Comparison of ENCODE assay signal across 8 cellular contexts in the genomic region with DNA sequence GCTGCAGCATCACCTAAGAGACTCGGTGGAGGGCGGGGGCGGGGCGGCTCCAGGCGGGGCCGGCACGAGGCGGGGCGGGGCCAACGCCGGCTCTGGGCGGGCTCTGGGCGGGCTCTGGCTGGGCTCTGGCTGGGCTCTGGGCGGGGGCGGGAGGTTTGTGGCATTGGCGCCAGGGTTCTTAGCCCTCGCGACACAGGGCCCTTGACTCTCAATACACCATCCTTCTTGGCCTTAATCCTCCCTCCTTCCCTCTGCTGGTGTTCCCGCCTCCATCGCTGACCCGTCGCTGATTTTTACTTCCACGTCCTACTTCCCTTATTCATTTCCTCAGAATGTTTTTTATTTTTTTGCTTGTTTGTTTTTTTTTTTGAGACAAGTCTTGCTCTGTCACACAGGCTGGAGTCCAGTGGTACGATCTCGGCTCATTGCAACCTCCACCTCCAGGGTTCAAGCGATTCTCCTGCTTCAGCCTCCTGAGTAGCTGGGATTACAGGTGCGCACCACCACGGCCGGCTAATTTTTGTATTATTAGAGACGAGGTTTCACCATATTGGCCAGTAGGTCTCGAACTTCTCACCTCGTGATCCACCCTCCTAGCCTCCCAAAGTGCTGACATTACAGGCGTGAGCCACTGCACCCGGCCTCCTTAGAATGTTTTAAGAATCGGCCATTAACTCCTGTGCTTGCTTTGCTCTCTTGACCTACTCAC. TPM values are rescaled to one million over a fixed set of nuclear protein-coding genes. Genes with fewer than 3 reads are reported as not detected.
DNase-seq lines count a peak whose midpoint lies in the region; ATAC-seq lines count a peak whose summit lies in the region.

A gene with protein sequence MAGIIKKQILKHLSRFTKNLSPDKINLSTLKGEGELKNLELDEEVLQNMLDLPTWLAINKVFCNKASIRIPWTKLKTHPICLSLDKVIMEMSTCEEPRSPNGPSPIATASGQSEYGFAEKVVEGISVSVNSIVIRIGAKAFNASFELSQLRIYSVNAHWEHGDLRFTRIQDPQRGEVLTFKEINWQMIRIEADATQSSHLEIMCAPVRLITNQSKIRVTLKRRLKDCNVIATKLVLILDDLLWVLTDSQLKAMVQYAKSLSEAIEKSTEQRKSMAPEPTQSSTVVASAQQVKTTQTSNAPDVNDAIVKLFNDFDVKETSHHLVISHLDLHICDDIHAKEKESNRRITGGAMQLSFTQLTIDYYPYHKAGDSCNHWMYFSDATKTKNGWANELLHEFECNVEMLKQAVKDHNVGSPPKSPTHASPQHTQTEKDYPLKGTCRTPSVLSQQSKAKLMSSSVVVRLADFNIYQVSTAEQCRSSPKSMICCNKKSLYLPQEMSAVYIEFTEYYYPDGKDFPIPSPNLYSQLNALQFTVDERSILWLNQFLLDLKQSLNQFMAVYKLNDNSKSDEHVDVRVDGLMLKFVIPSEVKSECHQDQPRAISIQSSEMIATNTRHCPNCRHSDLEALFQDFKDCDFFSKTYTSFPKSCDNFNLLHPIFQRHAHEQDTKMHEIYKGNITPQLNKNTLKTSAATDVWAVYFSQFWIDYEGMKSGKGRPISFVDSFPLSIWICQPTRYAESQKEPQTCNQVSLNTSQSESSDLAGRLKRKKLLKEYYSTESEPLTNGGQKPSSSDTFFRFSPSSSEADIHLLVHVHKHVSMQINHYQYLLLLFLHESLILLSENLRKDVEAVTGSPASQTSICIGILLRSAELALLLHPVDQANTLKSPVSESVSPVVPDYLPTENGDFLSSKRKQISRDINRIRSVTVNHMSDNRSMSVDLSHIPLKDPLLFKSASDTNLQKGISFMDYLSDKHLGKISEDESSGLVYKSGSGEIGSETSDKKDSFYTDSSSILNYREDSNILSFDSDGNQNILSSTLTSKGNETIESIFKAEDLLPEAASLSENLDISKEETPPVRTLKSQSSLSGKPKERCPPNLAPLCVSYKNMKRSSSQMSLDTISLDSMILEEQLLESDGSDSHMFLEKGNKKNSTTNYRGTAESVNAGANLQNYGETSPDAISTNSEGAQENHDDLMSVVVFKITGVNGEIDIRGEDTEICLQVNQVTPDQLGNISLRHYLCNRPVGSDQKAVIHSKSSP (N-terminal part only) (minus strand): TSS at position 24 of the 709 bp plus-strand sequence. CDS start 239 bp downstream, outside the sequence.

- intact Hi-C loops in left colon (cut with DNase I, micrococcal nuclease) = loop anchor here in 1 of 2 donors (5.0 kb wide), 1 partner anchor 59 kb away; the partner anchor contains the start of gene ACTR6

- DNase-seq in AML-193 (lab: John Stamatoyannopoulos, UW) (peak; percentile 64 to 71), NCI-H524 treated with DMSO at 0.1 percent for 48 hours (lab: John Stamatoyannopoulos, UW) (peak; percentile 41), left colon (peak; percentile 89 to 95)
- DNase-seq in activated CD4-positive, alpha-beta T cell treated with anti-CD3 and anti-CD28 coated beads for 48 hours = peak; percentile 95
- DNase-seq in stimulated activated CD4-positive, alpha-beta T cell treated with anti-CD3 and anti-CD28 coated beads, Interleukin-1b, Interleukin-23, amount 100 ng/mL, for 4 hours (ENCODE audit: low read depth in 2 of 2) = peak; percentile 89 to 97

- H3K27ac ChIP-seq in cingulate gyrus (ENCODE audit: low read depth, low read length) = peak within 1 kb of the TSS; percentile 93

- ATAC-seq in GM19324 (IDR thresholded peaks at IDR 0.05; ENCODE audit: low FRiP score, unreplicated experiment) (peak; percentile 75), HG03442 (IDR thresholded peaks at IDR 0.05; ENCODE audit: unreplicated experiment) (peak; percentile 72), left colon (peak; percentile 96)

RNA-seq across cellular contexts. Expression of the gene that starts here (rescaled TPM):
- 10 to 100 TPM; 24.1 to 24.7 TPM for total RNA-seq in left colon

Comparison
In these comparisons a context has a peak if more than half of its experiments do, and no peak if none do; other contexts are left out.
1. Peak in every context shown above with its lines: DNase-seq, ATAC-seq and H3K27ac ChIP-seq.
2. DNase-seq: peak in every context shown above with its lines; median percentile 95 in activated CD4-positive, alpha-beta T cell treated with anti-CD3 and anti-CD28 coated beads for 48 hours; 93 in stimulated activated CD4-positive, alpha-beta T cell treated with anti-CD3 and anti-CD28 coated beads, Interleukin-1b, Interleukin-23, amount 100 ng/mL, for 4 hours; 92 in left colon; 68 in AML-193; 41 in NCI-H524 treated with DMSO at 0.1 percent for 48 hours.